In the genomic region with DNA sequence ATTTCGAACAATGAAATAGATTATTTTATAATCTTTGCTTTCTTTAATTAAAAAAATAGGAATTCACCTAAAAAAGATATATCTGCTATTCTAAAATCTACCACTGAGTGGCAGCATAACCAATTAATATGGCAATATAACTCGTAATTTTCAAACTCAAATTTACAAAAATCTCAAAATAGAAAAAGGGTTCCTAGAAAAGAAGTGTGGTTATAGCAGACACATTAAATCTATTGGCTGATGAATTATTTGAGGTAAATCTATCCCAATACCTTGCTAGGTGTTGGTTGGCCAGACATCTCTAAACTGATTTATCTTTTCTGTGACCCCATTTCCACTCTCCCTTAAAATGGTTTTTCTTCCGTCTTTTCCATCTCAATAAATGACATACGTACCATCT, we compare ENCODE assay signal across 8 cellular contexts. TPM values are rescaled to one million over a fixed set of nuclear protein-coding genes. Genes with fewer than 3 reads are reported as not detected.
DNase-seq lines count a peak whose midpoint lies in the region; ATAC-seq and TF ChIP-seq lines count a peak whose summit lies in the region.

No MANE protein-coding gene starts in this region.

- H3K36me3 ChIP-seq in PC-9 (ENCODE audit: low read depth): no peaks in the 10 kb centered on the region

- H3K27ac ChIP-seq in PC-9: no peak overlapping the region

- H3F3A ChIP-seq in PC-9 (ENCODE audit: insufficient read depth, low read depth): no peaks in the 10 kb centered on the region

- TF ChIP-seq CTCF in PC-9 (conservative IDR thresholded peaks at IDR 0.05) (peak; percentile 82), foreskin fibroblast (IDR thresholded peaks at IDR 0.05; ENCODE audit: low read depth, low read length) (peak; percentile 21)

- H3K4me3 ChIP-seq in PC-9 (no peak overlapping the region), foreskin fibroblast (ENCODE audit: low read depth in 1 of 2, low read length in 2 of 2) (no peak overlapping the region)

- DNase-seq in NCI-H2196 (lab: John Stamatoyannopoulos, UW; ENCODE audit: unreplicated experiment) (peak; percentile 4), NCI-H2196 treated with DMSO at 0.1 percent for 48 hours (lab: John Stamatoyannopoulos, UW; ENCODE audit: unreplicated experiment) (no peak), PC-9 (no peak), foreskin fibroblast (peak in 1 of 2 donors; percentile 38), superior temporal gyrus (ENCODE audit: extremely low spot score) (peak; percentile 80), iPS-NIHi11 (ENCODE audit: low spot score) (no peak)

- no peaks in the 10 kb centered on the region for H3K4me1 ChIP-seq in PC-9 (replicated peaks; ENCODE audit: insufficient read depth)

- CTCF ChIA-PET in PC-9 (lab: Charles Lee): interaction anchor here (1.5 kb wide), 1 partner anchor 34 kb away, joined by 10 read pairs; no protein-coding TSS in a partner anchor

- no peaks in the 10 kb centered on the region for H4K20me1 ChIP-seq in PC-9 (ENCODE audit: insufficient read depth)

- no peak for ATAC-seq in GM21825 (IDR thresholded peaks at IDR 0.05; ENCODE audit: unreplicated experiment)
- no peak for ATAC-seq in GM19035 (IDR thresholded peaks at IDR 0.05; ENCODE audit: unreplicated experiment)

- H3K27me3 ChIP-seq in PC-9 (ENCODE audit: insufficient read depth, low read depth): no peaks in the 10 kb centered on the region

- POLR2A ChIA-PET in PC-9 (lab: Charles Lee; ENCODE audit: unreplicated experiment): interaction anchor here (0.6 kb wide), 1 partner anchor 273 kb away, joined by 3 read pairs; the partner anchor contains the start of gene HBEGF

- H2AFZ ChIP-seq in PC-9: no peak overlapping the region

- BruUV-seq in PC-9 (replicated peaks; lab: Mats Ljungman, UMichigan): no TSS peak

- H3K4me2 ChIP-seq in PC-9: no peak overlapping the region

- H3K9me3 ChIP-seq in PC-9 (ENCODE audit: insufficient read depth, low read depth): no peaks in the 10 kb centered on the region

- intact Hi-C loops in PC-9 (cut with micrococcal nuclease; ENCODE audit: unreplicated experiment): loop anchor here (1.0 kb wide), 1 partner anchor 84 kb away; no protein-coding TSS in a partner anchor

- H3K79me2 ChIP-seq in PC-9 (ENCODE audit: low read depth): no peaks in the 10 kb centered on the region

- H3K9me2 ChIP-seq in PC-9 (ENCODE audit: insufficient read depth): no peaks in the 10 kb centered on the region

RNA-seq across cellular contexts. Expression of gene NRG2, which starts 30.2 kb away (rescaled TPM):
- not detected in 2 replicates for total RNA-seq in PC-9 (2021)

RNA-seq across cellular contexts. Expression of gene PURA, which starts 40.6 kb away (rescaled TPM):
- total RNA-seq in PC-9 (2021): 13.6 and 17.9 TPM in 2 replicates

RNA-seq across cellular contexts. Expression of gene IGIP, which starts 52.4 kb away (rescaled TPM):
- total RNA-seq in PC-9 (2021): 6.2 and 7.5 TPM in 2 replicates

Comparison
In these comparisons a context has a peak if more than half of its experiments do, and no peak if none do; other contexts are left out.
1. DNase-seq: peak in NCI-H2196 (single experiment) and superior temporal gyrus (single experiment); none in NCI-H2196 treated with DMSO at 0.1 percent for 48 hours (single experiment), PC-9 (0 of 2) and iPS-NIHi11 (single experiment).